ENCODE assay signal across 16 cellular contexts in the genomic region with DNA sequence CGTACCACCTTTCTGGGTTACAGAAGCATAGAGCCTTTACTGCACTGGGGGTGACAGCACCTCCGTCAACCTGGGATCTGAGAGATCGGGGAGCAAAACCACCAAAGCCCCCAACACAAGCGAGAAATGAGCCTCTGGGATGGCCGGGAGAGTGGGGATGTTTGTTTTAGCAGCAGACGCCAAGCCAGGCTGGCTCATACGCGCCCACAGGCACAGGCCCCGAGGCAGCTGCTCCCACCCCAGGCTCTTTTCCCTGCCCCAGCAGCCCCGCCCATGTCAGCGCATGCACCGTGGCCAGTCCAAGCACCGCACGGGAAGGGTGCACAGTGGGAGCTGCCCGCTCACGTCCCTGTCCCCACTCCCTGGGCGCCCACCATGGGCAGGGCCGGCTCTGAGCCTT. TPM values are rescaled to one million over a fixed set of nuclear protein-coding genes. Genes with fewer than 3 reads are reported as not detected.
A peak's percentile ranks its signal among the peaks of the same experiment; 100 is the strongest.
DNase-seq lines count a peak whose midpoint lies in the region; ATAC-seq and TF ChIP-seq lines count a peak whose summit lies in the region.
"Had no signal": no experiment of that assay in that cellular context is flagged by ENCODE, and none has a peak within 500 bp of the region (broad histone marks: within the 10 kb centered on the region; RNA-seq: fewer than 3 reads in every experiment).

No MANE protein-coding gene starts in this region.

- H3K36me3 ChIP-seq in mucosa of descending colon (ENCODE audit: low read depth), result no peaks in the 10 kb centered on the region

- no peaks in the 10 kb centered on the region for H3K27me3 Mint-ChIP-seq in natural killer cell treated with Interleukin-12 subunit alpha and Interleukin-12 subunit beta and Interleukin-15 and Interleukin-18, amount 100 ng/mL, for 72 hours
- no peaks in the 10 kb centered on the region for H3K27me3 Mint-ChIP-seq in natural killer cell (ENCODE audit: low read depth in 2 of 2)
- no peaks in the 10 kb centered on the region for H3K27me3 Mint-ChIP-seq in activated naive CD8-positive, alpha-beta T cell treated with anti-CD3 and anti-CD28 coated beads for 36 hours

- peaks cover 9% of the 10 kb centered on the region for H3K4me1 ChIP-seq in mucosa of descending colon (ENCODE audit: low read depth)

- intact Hi-C loops in natural killer cell (cut with micrococcal nuclease) (no loop called here), mucosa of descending colon (cut with DNase I, micrococcal nuclease) (no loop called here)

- no peak for DNase-seq in natural killer cell treated with Interleukin-12 subunit alpha and Interleukin-12 subunit beta and Interleukin-15 and Interleukin-18, amount 100 ng/mL, for 72 hours (ENCODE audit: low spot score)
- DNase-seq in natural killer cell (no peak), iPS-NIHi11 (ENCODE audit: low spot score) (peak; percentile 10), GM13977 (ENCODE audit: low spot score) (no peak), G401 (ENCODE audit: low spot score) (no peak), mucosa of descending colon (no peak)
- DNase-seq in activated naive CD8-positive, alpha-beta T cell treated with anti-CD3 and anti-CD28 coated beads for 36 hours, result no peak
- DNase-seq: EL, MM.1S, NCI-H1105, NCI-H187 treated with DMSO at 0.1 percent for 48 hours, NCI-H446 treated with DMSO at 0.1 percent for 48 hours, NCI-H774, SHP77 had no signal

- no peak for ATAC-seq in natural killer cell treated with Interleukin-12 subunit alpha and Interleukin-12 subunit beta and Interleukin-15 and Interleukin-18, amount 100 ng/mL, for 72 hours
- ATAC-seq in natural killer cell (no peak), mucosa of descending colon (no peak)
- ATAC-seq: Panc1 had no signal

- peak overlapping the region; percentile 15 to 29 for H3K27ac Mint-ChIP-seq in natural killer cell treated with Interleukin-12 subunit alpha and Interleukin-12 subunit beta and Interleukin-15 and Interleukin-18, amount 100 ng/mL, for 72 hours
- H3K27ac Mint-ChIP-seq in natural killer cell, result peak overlapping the region in 1 of 2 donors; percentile 18
- peak overlapping the region; percentile 74 for H3K27ac Mint-ChIP-seq in activated naive CD8-positive, alpha-beta T cell treated with anti-CD3 and anti-CD28 coated beads for 36 hours

- in situ Hi-C loops in GM13977 (cut with MboI; ENCODE audit: low pct_unique_long_range_greater_than_20kb, low sequenced_read_pairs, unreplicated experiment) (no loop called here), G401 (cut with HindIII; ENCODE audit: low sequenced_read_pairs) (no loop called here)

- TF ChIP-seq CTCF in natural killer cell (IDR thresholded peaks at IDR 0.05) (no peak), GM13977 (IDR thresholded peaks at IDR 0.05; ENCODE audit: extremely low read depth, insufficient read depth, missing control alignments) (no peak), mucosa of descending colon (IDR thresholded peaks at IDR 0.05) (no peak)

- no peaks in the 10 kb centered on the region for H3K36me3 Mint-ChIP-seq in natural killer cell treated with Interleukin-12 subunit alpha and Interleukin-12 subunit beta and Interleukin-15 and Interleukin-18, amount 100 ng/mL, for 72 hours
- no peaks in the 10 kb centered on the region for H3K36me3 Mint-ChIP-seq in natural killer cell
- H3K36me3 Mint-ChIP-seq in activated naive CD8-positive, alpha-beta T cell treated with anti-CD3 and anti-CD28 coated beads for 36 hours, result peaks cover 27% of the 10 kb centered on the region

- no peak overlapping the region for H3K4me3 Mint-ChIP-seq in natural killer cell treated with Interleukin-12 subunit alpha and Interleukin-12 subunit beta and Interleukin-15 and Interleukin-18, amount 100 ng/mL, for 72 hours
- H3K4me3 Mint-ChIP-seq in natural killer cell, result no peak overlapping the region
- no peak overlapping the region for H3K4me3 Mint-ChIP-seq in activated naive CD8-positive, alpha-beta T cell treated with anti-CD3 and anti-CD28 coated beads for 36 hours

- H3K4me1 Mint-ChIP-seq in natural killer cell treated with Interleukin-12 subunit alpha and Interleukin-12 subunit beta and Interleukin-15 and Interleukin-18, amount 100 ng/mL, for 72 hours (ENCODE audit: low read depth in 2 of 2), result peaks cover 27 to 42% of the 10 kb centered on the region in 2 donors
- H3K4me1 Mint-ChIP-seq in natural killer cell, result peaks cover 27 to 67% of the 10 kb centered on the region in 2 donors
- peaks cover 35% of the 10 kb centered on the region for H3K4me1 Mint-ChIP-seq in activated naive CD8-positive, alpha-beta T cell treated with anti-CD3 and anti-CD28 coated beads for 36 hours

- no peaks in the 10 kb centered on the region for H3K9me3 ChIP-seq in mucosa of descending colon

- no peaks in the 10 kb centered on the region for H3K9me3 Mint-ChIP-seq in natural killer cell treated with Interleukin-12 subunit alpha and Interleukin-12 subunit beta and Interleukin-15 and Interleukin-18, amount 100 ng/mL, for 72 hours
- no peaks in the 10 kb centered on the region for H3K9me3 Mint-ChIP-seq in natural killer cell
- H3K9me3 Mint-ChIP-seq in activated naive CD8-positive, alpha-beta T cell treated with anti-CD3 and anti-CD28 coated beads for 36 hours, result peaks cover 6% of the 10 kb centered on the region

- H3K4me3 ChIP-seq in mucosa of descending colon, result no peak overlapping the region

RNA-seq across cellular contexts. Expression of gene PIP5K1C, which starts 8.5 kb away (rescaled TPM):
- 10 to 100 TPM; 27.0 to 29.6 TPM for total RNA-seq in natural killer cell treated with Interleukin-12 subunit alpha and Interleukin-12 subunit beta and Interleukin-15 and Interleukin-18, amount 100 ng/mL, for 72 hours
- total RNA-seq in natural killer cell (10 to 100 TPM; 35.0 to 49.2 (median 36.8) TPM), mucosa of descending colon (10 to 100 TPM; 23.1 to 95.2 (median 23.2) TPM)
- total RNA-seq in activated naive CD8-positive, alpha-beta T cell treated with anti-CD3 and anti-CD28 coated beads for 36 hours, result 10 to 100 TPM; 12.9 to 14.8 TPM
- total RNA-seq in G401 (2014; rRNA removed; shearing (Covaris generic)), result 5.3 and 13.0 TPM in 2 replicates

RNA-seq across cellular contexts. Expression of gene TJP3, which starts 16.5 kb away (rescaled TPM):
- total RNA-seq in natural killer cell treated with Interleukin-12 subunit alpha and Interleukin-12 subunit beta and Interleukin-15 and Interleukin-18, amount 100 ng/mL, for 72 hours, result 1 to 10 TPM in 1 of 2 donors, under 1 TPM in 1; 0.57 to 2.1 TPM
- total RNA-seq in natural killer cell (1 to 10 TPM; 1.1 to 2.9 (median 1.3) TPM), mucosa of descending colon (100 to 1,000 TPM; 167 to 357 (median 285) TPM)
- under 1 TPM; 0.24 to 0.39 TPM for total RNA-seq in activated naive CD8-positive, alpha-beta T cell treated with anti-CD3 and anti-CD28 coated beads for 36 hours
- total RNA-seq in G401 (2014; rRNA removed; shearing (Covaris generic)), result 12.4 and 15.1 TPM in 2 replicates
- total RNA-seq: H4 had no signal

Comparison
In these comparisons a context has a peak if more than half of its experiments do, and no peak if none do; other contexts are left out.
1. RNA of gene TJP3, which starts 16.5 kb away (total RNA-seq): 167 to 357 TPM in mucosa of descending colon; 12.4 to 15.1 TPM in G401, 0.57 to 2.1 TPM in natural killer cell treated with Interleukin-12 subunit alpha and Interleukin-12 subunit beta and Interleukin-15 and Interleukin-18, amount 100 ng/mL, for 72 hours, 1.1 to 2.9 TPM in natural killer cell and 0.24 to 0.39 TPM in activated naive CD8-positive, alpha-beta T cell treated with anti-CD3 and anti-CD28 coated beads for 36 hours; every median in the first group is over 10 times any median in the second.